Comparison of ENCODE assay signal across 1 cellular context in genomic region chr7:54956021-54956420, GRCh38.
TF ChIP-seq lines count a peak whose summit lies in the region.

No MANE protein-coding gene starts in this region.

TF ChIP-seq in GM23338, 12 proteins besides CTCF, POLR2A, EP300 and RAD21 (continued from another document):
- TF ChIP-seq ZNF462 (CRISPR knock-in tag; IDR thresholded peaks at IDR 0.05), result no peak
- TF ChIP-seq EZH2phosphoT487 (IDR thresholded peaks at IDR 0.05; ENCODE audit: unreplicated experiment), result no peak
